8 cellular contexts compared by ENCODE assay signal in the genomic region with DNA sequence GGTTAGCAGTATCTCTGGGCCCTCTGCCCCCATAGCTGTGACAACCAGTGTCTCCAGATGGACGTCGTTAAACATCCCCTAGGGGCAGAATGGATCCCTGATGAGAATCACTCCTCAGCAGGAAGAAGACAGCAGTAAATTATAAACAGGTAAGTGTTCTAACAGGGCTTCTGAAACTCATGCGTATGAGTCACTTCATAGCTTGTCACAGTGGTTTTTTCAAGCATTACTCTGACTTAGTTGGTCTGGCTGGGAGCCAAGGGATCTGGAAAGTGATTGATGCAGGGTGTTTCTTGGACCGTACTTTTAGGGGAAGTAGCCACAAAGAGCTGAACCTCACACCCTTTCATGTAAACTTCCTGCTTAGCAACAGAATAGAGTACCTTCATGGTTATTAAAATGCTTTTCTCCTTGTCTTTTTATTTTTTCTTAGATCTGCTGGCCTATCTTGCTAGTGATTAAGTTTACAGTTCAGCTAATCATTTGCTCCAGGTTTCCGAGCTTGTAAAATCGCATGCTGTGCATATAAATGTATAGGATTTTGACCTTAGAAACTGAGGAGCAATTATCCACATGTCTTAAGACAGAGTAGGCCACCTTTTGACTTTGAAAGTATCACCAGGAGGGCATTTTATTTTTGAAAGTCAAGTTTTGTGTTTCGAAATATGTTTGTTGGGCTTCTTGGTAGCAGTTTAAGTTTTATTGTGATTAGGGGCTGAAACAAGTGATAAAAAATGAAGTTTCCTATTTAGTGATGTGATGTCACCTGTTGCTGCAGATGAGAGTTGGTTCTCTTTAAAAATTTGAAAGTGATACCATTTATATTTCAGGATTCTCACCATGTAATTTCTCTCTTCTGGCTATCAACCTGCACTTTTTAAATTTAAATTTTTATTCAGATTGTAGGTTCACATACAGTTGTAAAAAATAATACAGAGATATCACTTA.
DNase-seq lines count a peak whose midpoint lies in the region; ATAC-seq, FAIRE-seq and TF ChIP-seq lines count a peak whose summit lies in the region.

No MANE protein-coding gene starts in this region.

- H3K4me3 ChIP-seq in DOHH2 (ENCODE audit: low read length): peak overlapping the region; percentile 51
- H3K4me3 ChIP-seq in HepG2 (replicated peaks in 1 of 3; ENCODE audit: insufficient read depth in 1 of 3, low read depth in 2 of 3, low read length in 3 of 3): no peak overlapping the region

- in situ Hi-C loops in HepG2 (cut with HindIII; ENCODE audit: extremely low pct_ligation_motif_present, low pct_unique_long_range_greater_than_20kb): no loop called here

- peaks cover 18% of the 10 kb centered on the region for H3K36me3 Mint-ChIP-seq in MCF 10A (ENCODE audit: insufficient read depth, unreplicated experiment)

- H3K4me1 ChIP-seq in DOHH2 (ENCODE audit: control insufficient read depth, low read length) (peaks cover 62% of the 10 kb centered on the region), HepG2 (ENCODE audit: insufficient read depth, low read length) (no peaks in the 10 kb centered on the region)

- H3K9me2 ChIP-seq in DOHH2 (replicated peaks; ENCODE audit: control insufficient read depth, low read length): no peaks in the 10 kb centered on the region

- H3K4me2 ChIP-seq in DOHH2 (ENCODE audit: low read length): peak overlapping the region; percentile 76
- H3K4me2 ChIP-seq in HepG2 (ENCODE audit: low read depth, low read length): no peak overlapping the region

- no peaks in the 10 kb centered on the region for H4K20me1 ChIP-seq in DOHH2 (ENCODE audit: control insufficient read depth, insufficient read depth, low read depth, low read length)
- no peaks in the 10 kb centered on the region for H4K20me1 ChIP-seq in HepG2 (ENCODE audit: insufficient read depth, low read length)

- no peak for TF ChIP-seq POLR2A in HepG2 (IDR thresholded peaks at IDR 0.05; ENCODE audit: insufficient read depth in 1 of 2, low read depth in 2 of 2, low read length in 2 of 2)

- peak; percentile 12 for FAIRE-seq in HepG2 (lab: Jason Lieb, UNC)

- H3K79me2 ChIP-seq in DOHH2 (ENCODE audit: control insufficient read depth, low read length) (no peaks in the 10 kb centered on the region), HepG2 (ENCODE audit: insufficient read depth, low read length) (no peaks in the 10 kb centered on the region)

- CTCF ChIA-PET in MCF 10A (lab: Yijun Ruan, JAX) (interaction anchor here (0.7 to 2.0 kb wide), 7 partner anchors 9 to 294 kb away, joined by 3 to 12 read pairs (median 4); no protein-coding TSS in a partner anchor), HepG2 (lab: Yijun Ruan, JAX; ENCODE audit: low intra/inter-chr PET ratio, low total read pairs) (no interaction called here)

- BruUV-seq in MCF 10A (replicated peaks; lab: Mats Ljungman, UMichigan) (no TSS peak), HepG2 (replicated peaks; lab: Mats Ljungman, UMichigan) (no TSS peak)

- H3K4me3 Mint-ChIP-seq in MCF 10A (ENCODE audit: unreplicated experiment): peak overlapping the region; percentile 45

- H3K36me3 ChIP-seq in DOHH2 (ENCODE audit: control insufficient read depth, low read length) (0 out of 2 replicates have a peak, but pooled peaks cover 2% of the 10 kb centered on the region), HepG2 (replicated peaks in 1 of 2; ENCODE audit: control insufficient read depth in 1 of 2, insufficient read depth in 2 of 2, low read length in 2 of 2) (no peaks in the 10 kb centered on the region)

- intact Hi-C loops in MCF 10A (cut with micrococcal nuclease): no loop called here
- intact Hi-C loops in HepG2 (cut with micrococcal nuclease; ENCODE audit: unreplicated experiment): no loop called here

- no peak for TF ChIP-seq EP300 in HepG2 (IDR thresholded peaks at IDR 0.05; ENCODE audit: low read depth in 2 of 2, low read length in 2 of 2)
- no peak for TF ChIP-seq EP300 in HepG2 (CRISPR knock-in tag; IDR thresholded peaks at IDR 0.05; ENCODE audit: borderline replicate concordance)

- no peaks in the 10 kb centered on the region for H3K27me3 ChIP-seq in DOHH2 (ENCODE audit: control insufficient read depth, low read length)
- no peaks in the 10 kb centered on the region for H3K27me3 ChIP-seq in HepG2 (ENCODE audit: control insufficient read depth in 1 of 2, insufficient read depth in 2 of 2, low read length in 2 of 2)

- DNase-seq in RPMI7951 (ENCODE audit: low read depth) (peak; percentile 100), MCF 10A (ENCODE audit: unreplicated experiment) (peak; percentile 98), HepG2 (ENCODE audit: low spot score) (peak; percentile 12), NCI-H1436 (lab: John Stamatoyannopoulos, UW) (no peak)
- DNase-seq in stimulated activated CD8-positive, alpha-beta memory T cell treated with anti-CD3 and anti-CD28 coated beads, Interleukin-7, amount 100 ng/mL, for 1 hour (ENCODE audit: low read depth in 2 of 2): peak; percentile 5 to 22

- no peak overlapping the region for H2AFZ ChIP-seq in HepG2 (ENCODE audit: low read length)

- POLR2A ChIA-PET in MCF 10A (lab: Yijun Ruan, JAX): interaction anchor here (0.8 to 1.5 kb wide), 9 partner anchors 10 to 824 kb away, joined by 3 to 14 read pairs (median 3); a partner anchor contains a TSS
- POLR2A ChIA-PET in HepG2 (lab: Yijun Ruan, JAX): no interaction called here

- peaks cover 20% of the 10 kb centered on the region for H3F3A ChIP-seq in DOHH2 (ENCODE audit: control insufficient read depth, insufficient read depth)

- H3K9me3 ChIP-seq in DOHH2 (ENCODE audit: control insufficient read depth, insufficient read depth, low read length) (no peaks in the 10 kb centered on the region), HepG2 (ENCODE audit: low read length) (no peaks in the 10 kb centered on the region)

- H3K9ac ChIP-seq in HepG2 (ENCODE audit: insufficient read depth, low read depth, low read length): no peak overlapping the region

- WGBS in HepG2 (ENCODE audit: low lambda C conversion rate): 77% methylated on average over 7 of the region's 7 CpGs

- TF ChIP-seq CTCF in DOHH2 (IDR thresholded peaks at IDR 0.05; ENCODE audit: low read depth, low read length, poor library complexity, severe bottlenecking) (peak; percentile 50), MCF 10A (IDR thresholded peaks at IDR 0.05; ENCODE audit: unreplicated experiment) (no peak), HepG2 (CRISPR knock-in tag; IDR thresholded peaks at IDR 0.05) (no peak)

- H3K27me3 Mint-ChIP-seq in MCF 10A (ENCODE audit: insufficient read depth, unreplicated experiment): no peaks in the 10 kb centered on the region

- H3K27ac Mint-ChIP-seq in MCF 10A (ENCODE audit: low read depth, unreplicated experiment): peak overlapping the region; percentile 60

- TF ChIP-seq RAD21 in HepG2 (CRISPR knock-in tag; IDR thresholded peaks at IDR 0.05): no peak

- H3K4me1 Mint-ChIP-seq in MCF 10A (ENCODE audit: insufficient read depth, unreplicated experiment): peaks cover 28% of the 10 kb centered on the region

- peak; percentile 97 for ATAC-seq in GM19351 (IDR thresholded peaks at IDR 0.05; ENCODE audit: unreplicated experiment)
- ATAC-seq in HG03175 (IDR thresholded peaks at IDR 0.05; ENCODE audit: unreplicated experiment): peak; percentile 95
- ATAC-seq in HepG2: no peak

- H3K9me3 Mint-ChIP-seq in MCF 10A (ENCODE audit: unreplicated experiment): no peaks in the 10 kb centered on the region

- H3K27ac ChIP-seq in DOHH2 (ENCODE audit: low read depth, low read length): peak overlapping the region; percentile 90
- H3K27ac ChIP-seq in HepG2 (ENCODE audit: extremely low read length, insufficient read depth, low read length): no peak overlapping the region

TF ChIP-seq in HepG2, 621 proteins besides CTCF, POLR2A, EP300 and RAD21:
- peak; percentile 32; the same call in 1 of the 2 replicates for TF ChIP-seq FOSL2 (CRISPR knock-in tag; IDR thresholded peaks at IDR 0.05)
- TF ChIP-seq KDM2A (CRISPR knock-in tag; IDR thresholded peaks at IDR 0.05; ENCODE audit: borderline replicate concordance, low read depth): no peak
- TF ChIP-seq NR2F1 (CRISPR knock-in tag; IDR thresholded peaks at IDR 0.05): no peak
